15 cellular contexts compared by ENCODE assay signal in genomic region chr3:41933154-41933676, GRCh38. TPM values are rescaled to one million over a fixed set of nuclear protein-coding genes. Genes with fewer than 3 reads are reported as not detected.
A peak's percentile ranks its signal among the peaks of the same experiment; 100 is the strongest.
DNase-seq lines count a peak whose midpoint lies in the region; ATAC-seq, FAIRE-seq and TF ChIP-seq lines count a peak whose summit lies in the region.
"Had no signal": no experiment of that assay in that cellular context is flagged by ENCODE, and none has a peak within 500 bp of the region (broad histone marks: within the 10 kb centered on the region; RNA-seq: fewer than 3 reads in every experiment).

No MANE protein-coding gene starts in this region.

- DNase-seq in AG04449 (ENCODE audit: low read depth, low spot score) (peak; percentile 12), HTR-8/SVneo (ENCODE audit: insufficient read length, low spot score) (peak; percentile 18), breast epithelium (ENCODE audit: low spot score in 2 of 2) (no peak), lower lobe of right lung (no peak), T-helper 1 cell (no peak), NCI-H1105 treated with DMSO at 0.1 percent for 48 hours (lab: John Stamatoyannopoulos, UW) (no peak)
- DNase-seq in activated naive CD4-positive, alpha-beta T cell treated with anti-CD3 and anti-CD28 coated beads for 36 hours: no peak
- DNase-seq: BE2C; kidney; NCI-H1092; NK-92 treated with Interleukin-12 subunit alpha and Interleukin-12 subunit beta, amount 100 ng/mL, for 24 hours; pancreas; T-helper 2 cell; uterus had no signal

- ATAC-seq in lower lobe of right lung: peak; percentile 42 to 70
- ATAC-seq in GM21786 (IDR thresholded peaks at IDR 0.05; ENCODE audit: unreplicated experiment): no peak

- H3K9me3 ChIP-seq in breast epithelium (no peaks in the 10 kb centered on the region), lower lobe of right lung (no peaks in the 10 kb centered on the region)
- H3K9me3 ChIP-seq: BE2C, pancreas, uterus had no signal

- H3K27me3 ChIP-seq in breast epithelium: no peaks in the 10 kb centered on the region
- no peaks in the 10 kb centered on the region for H3K27me3 ChIP-seq in lower lobe of right lung (ENCODE audit: low read depth)
- H3K27me3 ChIP-seq: BE2C, pancreas, uterus had no signal

- no peaks in the 10 kb centered on the region for H3K4me1 Mint-ChIP-seq in activated naive CD4-positive, alpha-beta T cell treated with anti-CD3 and anti-CD28 coated beads for 36 hours (ENCODE audit: low read depth)

- TF ChIP-seq CTCF in AG04449 (IDR thresholded peaks at IDR 0.05; ENCODE audit: insufficient read depth, low read length, missing control alignments): no peak
- TF ChIP-seq CTCF in breast epithelium (IDR thresholded peaks at IDR 0.05): no peak
- TF ChIP-seq CTCF in lower lobe of right lung (IDR thresholded peaks at IDR 0.05): no peak

- H3K4me3 ChIP-seq in AG04449 (ENCODE audit: low read depth, low read length): no peak overlapping the region
- H3K4me3 ChIP-seq in breast epithelium: no peak overlapping the region
- no peak overlapping the region for H3K4me3 ChIP-seq in lower lobe of right lung
- H3K4me3 ChIP-seq: pancreas, uterus had no signal

- H3K36me3 Mint-ChIP-seq in activated naive CD4-positive, alpha-beta T cell treated with anti-CD3 and anti-CD28 coated beads for 36 hours (ENCODE audit: low read depth): peaks cover 32% of the 10 kb centered on the region

- TF ChIP-seq POLR2A in breast epithelium (IDR thresholded peaks at IDR 0.05): no peak

- no peaks in the 10 kb centered on the region for H3K4me1 ChIP-seq in breast epithelium
- peaks cover 13% of the 10 kb centered on the region for H3K4me1 ChIP-seq in lower lobe of right lung
- H3K4me1 ChIP-seq: BE2C, pancreas, uterus had no signal

- H3K27me3 Mint-ChIP-seq in activated naive CD4-positive, alpha-beta T cell treated with anti-CD3 and anti-CD28 coated beads for 36 hours (ENCODE audit: low read depth): no peaks in the 10 kb centered on the region

- no peak overlapping the region for H3K4me3 Mint-ChIP-seq in activated naive CD4-positive, alpha-beta T cell treated with anti-CD3 and anti-CD28 coated beads for 36 hours

- no peak for FAIRE-seq in HTR-8/SVneo (lab: Jason Lieb, UNC)
- FAIRE-seq: kidney, pancreas had no signal

- no peaks in the 10 kb centered on the region for H3K9me3 Mint-ChIP-seq in activated naive CD4-positive, alpha-beta T cell treated with anti-CD3 and anti-CD28 coated beads for 36 hours

- intact Hi-C loops in breast epithelium (cut with DNase I; ENCODE audit: low total_unique reads) (no loop called here), lower lobe of right lung (cut with DNase I) (no loop called here)
- intact Hi-C loops in activated naive CD4-positive, alpha-beta T cell treated with anti-CD3 and anti-CD28 coated beads for 36 hours (cut with micrococcal nuclease): no loop called here

- H3K27ac Mint-ChIP-seq in activated naive CD4-positive, alpha-beta T cell treated with anti-CD3 and anti-CD28 coated beads for 36 hours: no peak overlapping the region

- POLR2A ChIA-PET in AG04449 (lab: Yijun Ruan, JAX): no interaction called here

- H3K27ac ChIP-seq in breast epithelium (peak overlapping the region; percentile 30 to 40), lower lobe of right lung (no peak overlapping the region)
- H3K27ac ChIP-seq: pancreas, uterus had no signal

- CTCF ChIA-PET in AG04449 (lab: Yijun Ruan, JAX): interaction anchor here (0.7 to 1.4 kb wide), 4 partner anchors 11 to 1453 kb away, joined by 3 to 5 read pairs (median 3); partner anchors contain the start of gene ULK4
- CTCF ChIA-PET in activated naive CD4-positive, alpha-beta T cell treated with anti-CD3 and anti-CD28 coated beads for 36 hours (lab: Charles Lee): interaction anchor here (0.7 kb wide), 1 partner anchor 16 kb away, joined by 7 read pairs; no protein-coding TSS in a partner anchor

- H3K36me3 ChIP-seq in breast epithelium (no peaks in the 10 kb centered on the region), lower lobe of right lung (no peaks in the 10 kb centered on the region)
- H3K36me3 ChIP-seq: BE2C, pancreas, uterus had no signal

RNA-seq across cellular contexts. Expression of gene ULK4, which starts 28.7 kb away (rescaled TPM):
- total RNA-seq in breast epithelium: 10 to 100 TPM; 23.0 to 52.8 (median 31.8) TPM
- total RNA-seq in lower lobe of right lung: 11.4 TPM
- total RNA-seq in activated naive CD4-positive, alpha-beta T cell treated with anti-CD3 and anti-CD28 coated beads for 36 hours: 1 to 10 TPM; 8.5 to 9.1 TPM

Comparison
In these comparisons a context has a peak if more than half of its experiments do, and no peak if none do; other contexts are left out.
1. DNase-seq: peak in AG04449 (single experiment) and HTR-8/SVneo (single experiment); none in breast epithelium (0 of 2), lower lobe of right lung (single experiment), T-helper 1 cell (0 of 5), activated naive CD4-positive, alpha-beta T cell treated with anti-CD3 and anti-CD28 coated beads for 36 hours (single experiment) and NCI-H1105 treated with DMSO at 0.1 percent for 48 hours (single experiment).